Comparison of ENCODE assay signal across 8 cellular contexts in genomic region chr5:472656-473343, GRCh38. TPM values are rescaled to one million over a fixed set of nuclear protein-coding genes. Genes with fewer than 3 reads are reported as not detected.
DNase-seq lines count a peak whose midpoint lies in the region; ATAC-seq, FAIRE-seq and TF ChIP-seq lines count a peak whose summit lies in the region.

No MANE protein-coding gene starts in this region.

- H3K27ac ChIP-seq in AG04450 (ENCODE audit: low read depth, low read length): no peak overlapping the region
- peak overlapping the region; percentile 75 for H3K27ac ChIP-seq in keratinocyte (ENCODE audit: control insufficient read depth, insufficient read depth, low read length)

- peak overlapping the region; percentile 22 for H2AFZ ChIP-seq in keratinocyte (ENCODE audit: control insufficient read depth, low read length)

- H3K79me2 ChIP-seq in keratinocyte (ENCODE audit: control insufficient read depth, insufficient read depth, low read length): peaks cover 16% of the 10 kb centered on the region

- dilution Hi-C loops in keratinocyte (cut with MboI; ENCODE audit: extremely low pct_ligation_motif_present, low sequenced_read_pairs): no loop called here

- peaks cover 10% of the 10 kb centered on the region for H3K36me3 Mint-ChIP-seq in central memory CD8-positive, alpha-beta T cell (ENCODE audit: insufficient read depth)

- ATAC-seq in GM18868 (IDR thresholded peaks at IDR 0.05; ENCODE audit: unreplicated experiment) (peak; percentile 75), HG03103 (IDR thresholded peaks at IDR 0.05; ENCODE audit: low read depth, unreplicated experiment) (peak; percentile 64)
- ATAC-seq in central memory CD8-positive, alpha-beta T cell (replicated peaks; ENCODE audit: extremely low read depth, poor library complexity, severe bottlenecking): peak; percentile 79

- H3K36me3 ChIP-seq in keratinocyte (ENCODE audit: control insufficient read depth in 2 of 2, extremely low read depth in 1 of 2, insufficient read depth in 2 of 2, low read length in 2 of 2): peaks cover 0 to 5% of the 10 kb centered on the region in 2 experiments

- peaks cover 20% of the 10 kb centered on the region for H3K4me1 ChIP-seq in keratinocyte (ENCODE audit: control insufficient read depth, extremely low read depth, insufficient read depth, low read length)

- peaks cover 37% of the 10 kb centered on the region for H3K27me3 Mint-ChIP-seq in central memory CD8-positive, alpha-beta T cell

- H3K27ac Mint-ChIP-seq in central memory CD8-positive, alpha-beta T cell (ENCODE audit: low read depth): no peak overlapping the region

- TF ChIP-seq CTCF in AG04450 (IDR thresholded peaks at IDR 0.05; ENCODE audit: low read depth, low read length): no peak
- no peak for TF ChIP-seq CTCF in keratinocyte (optimal IDR thresholded peaks at IDR 0.05 in 1 of 3, IDR thresholded peaks at IDR 0.05 in 1 of 3, conservative IDR thresholded peaks at IDR 0.05 in 1 of 3; ENCODE audit: extremely low read depth in 1 of 3, insufficient read depth in 2 of 3, low read length in 3 of 3)

- no peaks in the 10 kb centered on the region for H3K9me3 Mint-ChIP-seq in central memory CD8-positive, alpha-beta T cell

- CTCF ChIA-PET in AG04450 (lab: Charles Lee): no interaction called here

- peak; percentile 24 for DNase-seq in AG04450 (ENCODE audit: low read depth, low spot score)
- DNase-seq in NCI-H2196 (lab: John Stamatoyannopoulos, UW; ENCODE audit: unreplicated experiment): peak; percentile 91
- DNase-seq in activated CD4-positive, CD25-positive, alpha-beta regulatory T cell treated with anti-CD3 and anti-CD28 coated beads, Interleukin-2, amount 50 U/mL, for 16 hours (ENCODE audit: low read depth, low spot score): peak; percentile 80
- DNase-seq in central memory CD8-positive, alpha-beta T cell (ENCODE audit: low spot score in 2 of 2): peak; percentile 78 to 82
- DNase-seq in keratinocyte (ENCODE audit: low read depth, low spot score): no peak
- DNase-seq in stimulated activated CD4-positive, alpha-beta T cell treated with anti-CD3 and anti-CD28 coated beads, Interleukin-12 subunit alpha, Interleukin-12 subunit beta, amount 100 ng/mL, for 48 hours (ENCODE audit: low read depth in 2 of 3, low spot score in 1 of 3): peak; percentile 75 to 88 (median 79)

- no peaks in the 10 kb centered on the region for H3K9me1 ChIP-seq in keratinocyte (ENCODE audit: control insufficient read depth, extremely low read depth, insufficient read depth, low read length)

- H3K4me1 Mint-ChIP-seq in central memory CD8-positive, alpha-beta T cell: peaks cover 14% of the 10 kb centered on the region

- H3K4me2 ChIP-seq in keratinocyte (ENCODE audit: control insufficient read depth, extremely low read depth, insufficient read depth, low read depth, low read length): peak overlapping the region; percentile 84

- POLR2A ChIA-PET in AG04450 (lab: Yijun Ruan, JAX): interaction anchor here (0.9 to 1.2 kb wide), 3 partner anchors 26 to 151 kb away, joined by 3 to 5 read pairs (median 3); partner anchors contain the start of gene AHRR

- H3K9ac ChIP-seq in keratinocyte (ENCODE audit: control insufficient read depth, extremely low read depth, insufficient read depth, low read length): peak overlapping the region; percentile 87

- H3K9me3 ChIP-seq in AG04450 (ENCODE audit: control insufficient read depth, insufficient read depth, low read length) (no peaks in the 10 kb centered on the region; the same call in 1 of the 2 replicates), keratinocyte (ENCODE audit: control insufficient read depth, low read depth, low read length) (no peaks in the 10 kb centered on the region)

- FAIRE-seq in keratinocyte (lab: Jason Lieb, UNC): no peak

- peak overlapping the region; percentile 82 for H3K4me3 Mint-ChIP-seq in central memory CD8-positive, alpha-beta T cell

- peaks cover 3% of the 10 kb centered on the region for H3K27me3 ChIP-seq in AG04450 (ENCODE audit: control insufficient read depth, insufficient read depth, low read length)
- H3K27me3 ChIP-seq in keratinocyte (ENCODE audit: control insufficient read depth, extremely low read depth, insufficient read depth, low read length): peaks cover 21% of the 10 kb centered on the region

- H4K20me1 ChIP-seq in keratinocyte (ENCODE audit: control insufficient read depth, extremely low read depth, insufficient read depth, low read length): no peaks in the 10 kb centered on the region

- peak overlapping the region; percentile 70 for H3K4me3 ChIP-seq in AG04450 (ENCODE audit: low read depth, low read length)
- H3K4me3 ChIP-seq in keratinocyte (ENCODE audit: control insufficient read depth in 2 of 3, extremely low read depth in 1 of 3, insufficient read depth in 2 of 3, low read depth in 1 of 3, low read length in 3 of 3): peak overlapping the region; percentile 75 to 83 (median 81)

RNA-seq across cellular contexts. Expression of gene EXOC3, which starts 29.8 kb away (rescaled TPM):
- 27.3 and 32.9 TPM in 2 replicates for polyA plus RNA-seq in AG04450 (2011; rRNA removed)
- polyA minus RNA-seq in AG04450 (2011; rRNA and poly(A)+ RNA removed): 31.7 and 38.2 TPM in 2 replicates
- 13.6 to 14.4 TPM (median 14.2 TPM) in 3 replicates for polyA plus RNA-seq in keratinocyte
- 28.9 TPM for polyA plus RNA-seq in keratinocyte (2011; ENCODE audit: low read depth)
- polyA plus RNA-seq in keratinocyte (2011; cell fraction: cytosol; rRNA removed): 11.4 and 14.7 TPM in 2 replicates
- 32.5 and 35.7 TPM in 2 replicates for polyA plus RNA-seq in keratinocyte (2011; cell fraction: nucleus; rRNA removed)
- 23.7 and 26.2 TPM in 2 replicates for polyA plus RNA-seq in keratinocyte (2012; ENCODE audit: low replicate concordance)
- polyA minus RNA-seq in keratinocyte: 14.0 to 18.2 TPM (median 17.5 TPM) in 3 replicates
- 11.7 TPM for polyA minus RNA-seq in keratinocyte (2011; cell fraction: cytosol; rRNA and poly(A)+ RNA removed)
- 12.8 and 18.8 TPM in 2 replicates for polyA minus RNA-seq in keratinocyte (2011; cell fraction: nucleus; rRNA and poly(A)+ RNA removed)

RNA-seq across cellular contexts. Expression of gene SLC9A3, which starts 51.4 kb away (rescaled TPM):
- polyA plus RNA-seq in AG04450 (2011; rRNA removed) (0.76 and 1.0 TPM in 2 replicates), keratinocyte (0.55 to 0.85 TPM (median 0.75 TPM) in 3 replicates)
- polyA minus RNA-seq in AG04450 (2011; rRNA and poly(A)+ RNA removed): 0.14 and 0.26 TPM in 2 replicates
- not detected for polyA plus RNA-seq in keratinocyte (2011; ENCODE audit: low read depth)
- polyA plus RNA-seq in keratinocyte (2011; cell fraction: cytosol; rRNA removed): 0.52 and 0.65 TPM in 2 replicates
- 1.4 and 1.7 TPM in 2 replicates for polyA plus RNA-seq in keratinocyte (2011; cell fraction: nucleus; rRNA removed)
- polyA plus RNA-seq in keratinocyte (2012; ENCODE audit: low replicate concordance): 0.64 and 1.3 TPM in 2 replicates
- polyA minus RNA-seq in keratinocyte: 0.13 to 0.26 TPM (median 0.16 TPM) in 3 replicates
- polyA minus RNA-seq in keratinocyte (2011; cell fraction: cytosol; rRNA and poly(A)+ RNA removed): 0.38 TPM
- polyA minus RNA-seq in keratinocyte (2011; cell fraction: nucleus; rRNA and poly(A)+ RNA removed): 0.54 and 0.63 TPM in 2 replicates
